Comparison of ENCODE assay signal across 12 cellular contexts in the genomic region with DNA sequence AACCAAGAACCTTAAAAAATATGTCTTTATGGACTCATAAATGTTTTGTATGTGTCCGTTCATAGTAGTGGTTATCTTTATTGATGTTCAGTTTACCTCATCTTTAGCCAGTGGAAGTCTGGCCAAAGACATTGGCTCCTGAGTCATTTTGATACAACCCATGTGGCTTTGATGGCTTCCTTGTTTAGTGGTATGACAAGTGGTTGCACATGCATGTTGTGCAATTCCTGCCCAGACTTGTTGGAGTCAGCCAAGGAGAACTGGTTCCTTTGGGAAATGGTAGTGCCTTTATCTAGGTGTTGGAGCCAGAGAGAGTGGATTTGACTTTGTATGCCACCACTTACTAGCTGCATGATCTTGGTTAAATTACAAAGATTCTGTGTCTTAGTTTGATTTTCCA.
A peak's percentile ranks its signal among the peaks of the same experiment; 100 is the strongest.
DNase-seq lines count a peak whose midpoint lies in the region; ATAC-seq, FAIRE-seq and TF ChIP-seq lines count a peak whose summit lies in the region.
"Had no signal": no experiment of that assay in that cellular context is flagged by ENCODE, and none has a peak within 500 bp of the region (broad histone marks: within the 10 kb centered on the region; RNA-seq: fewer than 3 reads in every experiment).

No MANE protein-coding gene starts in this region.

- H2AFZ ChIP-seq in astrocyte (ENCODE audit: low read depth, low read length) = no peak overlapping the region

- H3K4me3 ChIP-seq in astrocyte (ENCODE audit: insufficient read depth, low read depth, low read length) = no peak overlapping the region
- H3K4me3 ChIP-seq: SK-N-MC had no signal

- no peaks in the 10 kb centered on the region for H4K20me1 ChIP-seq in astrocyte (ENCODE audit: insufficient read depth, low read length)

- H3K9me3 ChIP-seq in astrocyte (ENCODE audit: insufficient read depth, low read depth, low read length) = no peaks in the 10 kb centered on the region

- FAIRE-seq in astrocyte (lab: Jason Lieb, UNC) (no peak), D721Med (lab: Jason Lieb, UNC) (no peak)

- H3K27ac Mint-ChIP-seq in astrocyte (ENCODE audit: unreplicated experiment) = no peak overlapping the region
- peak overlapping the region; percentile 4 for H3K27ac Mint-ChIP-seq in neural crest cell (ENCODE audit: unreplicated experiment)
- H3K27ac Mint-ChIP-seq: activated naive CD8-positive, alpha-beta T cell treated with anti-CD3 and anti-CD28 coated beads, Interleukin-2, amount 50 U/mL, for 24 hours; naive thymus-derived CD8-positive, alpha-beta T cell; stimulated activated naive CD8-positive, alpha-beta T cell treated with anti-CD3 and anti-CD28 coated beads, Interleukin-15, Interleukin-2, amounts not matched to agents 100 ng/mL and 50 ng/mL, for 24 hours had no signal

- DNase-seq in astrocyte (ENCODE audit: low read depth) (peak; percentile 14), neural crest cell (ENCODE audit: low read depth, low spot score) (no peak), D721Med (ENCODE audit: insufficient read length, low spot score) (no peak), NAMALWA (ENCODE audit: low spot score) (no peak), ureter (ENCODE audit: low spot score) (no peak)
- DNase-seq: activated CD4-positive, alpha-beta T cell treated with anti-CD3 and anti-CD28 coated beads, Interleukin-2, amount 50 U/mL, for 48 hours; activated naive CD8-positive, alpha-beta T cell treated with anti-CD3 and anti-CD28 coated beads, Interleukin-2, amount 50 U/mL, for 24 hours; naive thymus-derived CD8-positive, alpha-beta T cell had no signal

- no peak overlapping the region for H3K27ac ChIP-seq in astrocyte (ENCODE audit: low read depth, low read length)
- H3K27ac ChIP-seq: SK-N-MC had no signal

- H3K9me3 Mint-ChIP-seq in astrocyte (ENCODE audit: unreplicated experiment) (peaks cover 3% of the 10 kb centered on the region), neural crest cell (no peaks in the 10 kb centered on the region)
- H3K9me3 Mint-ChIP-seq: activated naive CD8-positive, alpha-beta T cell treated with anti-CD3 and anti-CD28 coated beads, Interleukin-2, amount 50 U/mL, for 24 hours; stimulated activated naive CD8-positive, alpha-beta T cell treated with anti-CD3 and anti-CD28 coated beads, Interleukin-15, Interleukin-2, amounts not matched to agents 100 ng/mL and 50 ng/mL, for 24 hours had no signal

- H3K36me3 Mint-ChIP-seq in astrocyte (ENCODE audit: low read depth, unreplicated experiment) (peaks cover 2% of the 10 kb centered on the region), neural crest cell (ENCODE audit: low read depth) (no peaks in the 10 kb centered on the region)

- no peak overlapping the region for H3K4me2 ChIP-seq in astrocyte (ENCODE audit: low read length)

- H3K27me3 Mint-ChIP-seq in astrocyte (ENCODE audit: low read depth, unreplicated experiment) (no peaks in the 10 kb centered on the region), neural crest cell (ENCODE audit: low read depth) (no peaks in the 10 kb centered on the region)
- H3K27me3 Mint-ChIP-seq: activated naive CD8-positive, alpha-beta T cell treated with anti-CD3 and anti-CD28 coated beads, Interleukin-2, amount 50 U/mL, for 24 hours; naive thymus-derived CD8-positive, alpha-beta T cell; stimulated activated naive CD8-positive, alpha-beta T cell treated with anti-CD3 and anti-CD28 coated beads, Interleukin-15, Interleukin-2, amounts not matched to agents 100 ng/mL and 50 ng/mL, for 24 hours had no signal

- no peaks in the 10 kb centered on the region for H3K27me3 ChIP-seq in astrocyte (ENCODE audit: insufficient read depth, low read length)

- H3K36me3 ChIP-seq in astrocyte (ENCODE audit: insufficient read depth, low read length) = no peaks in the 10 kb centered on the region

- H3K4me1 Mint-ChIP-seq in astrocyte (ENCODE audit: low read depth, unreplicated experiment) = no peaks in the 10 kb centered on the region
- H3K4me1 Mint-ChIP-seq in neural crest cell = no peaks in the 10 kb centered on the region
- H3K4me1 Mint-ChIP-seq: activated naive CD8-positive, alpha-beta T cell treated with anti-CD3 and anti-CD28 coated beads, Interleukin-2, amount 50 U/mL, for 24 hours; naive thymus-derived CD8-positive, alpha-beta T cell had no signal

- TF ChIP-seq CTCF in astrocyte (IDR thresholded peaks at IDR 0.05; ENCODE audit: insufficient read depth, low read depth, low read length) (no peak), neural crest cell (conservative IDR thresholded peaks at IDR 0.05) (no peak), D721Med (IDR thresholded peaks at IDR 0.05; ENCODE audit: insufficient read depth, missing control alignments) (no peak)

- H3K4me3 Mint-ChIP-seq in astrocyte (ENCODE audit: unreplicated experiment) (no peak overlapping the region), neural crest cell (no peak overlapping the region)
- H3K4me3 Mint-ChIP-seq: activated naive CD8-positive, alpha-beta T cell treated with anti-CD3 and anti-CD28 coated beads, Interleukin-2, amount 50 U/mL, for 24 hours; naive thymus-derived CD8-positive, alpha-beta T cell; stimulated activated naive CD8-positive, alpha-beta T cell treated with anti-CD3 and anti-CD28 coated beads, Interleukin-15, Interleukin-2, amounts not matched to agents 100 ng/mL and 50 ng/mL, for 24 hours had no signal

- ATAC-seq in GM18870 (IDR thresholded peaks at IDR 0.05; ENCODE audit: unreplicated experiment) (peak; percentile 76), HG03432 (IDR thresholded peaks at IDR 0.05; ENCODE audit: unreplicated experiment) (peak; percentile 69)
- ATAC-seq: activated naive CD8-positive, alpha-beta T cell treated with anti-CD3 and anti-CD28 coated beads, Interleukin-2, amount 50 U/mL, for 24 hours; naive thymus-derived CD8-positive, alpha-beta T cell had no signal

- H3K9ac ChIP-seq in astrocyte (ENCODE audit: low read length) = no peak overlapping the region

- H3K79me2 ChIP-seq in astrocyte (ENCODE audit: insufficient read depth, low read length) = no peaks in the 10 kb centered on the region

- no peaks in the 10 kb centered on the region for H3K4me1 ChIP-seq in astrocyte (ENCODE audit: insufficient read depth, low read length)
